Comparison of ENCODE assay signal across 18 cellular contexts in genomic region chr1:94612081-94612480, GRCh38.
"Had no signal": no experiment of that assay in that cellular context is flagged by ENCODE, and none has a peak within 500 bp of the region (broad histone marks: within the 10 kb centered on the region; RNA-seq: fewer than 3 reads in every experiment).

No MANE protein-coding gene starts in this region.

- ATAC-seq: activated naive CD4-positive, alpha-beta T cell treated with anti-CD3 and anti-CD28 coated beads, Interleukin-2, amount 50 U/mL, for 72 hours; activated T-cell treated with anti-CD3 and anti-CD28 coated beads, Interleukin-2, amount 50 U/mL, for 72 hours; left lobe of liver; natural killer cell treated with Interleukin-12 subunit alpha and Interleukin-12 subunit beta and Interleukin-15 and Interleukin-18, amount 100 ng/mL, for 72 hours; right cardiac atrium had no signal

- H3K36me3 ChIP-seq: gastrocnemius medialis, vagina had no signal

- H3K4me3 ChIP-seq: gastrocnemius medialis, vagina had no signal

- DNase-seq: activated B cell treated with CpG ODN at 0.5 μM for 24 hours; activated CD4-positive, alpha-beta T cell treated with anti-CD3 and anti-CD28 coated beads for 48 hours; activated CD8-positive, alpha-beta memory T cell treated with anti-CD3 and anti-CD28 coated beads, Interleukin-2, amount 50 U/mL, for 48 hours; activated gamma-delta T cell; activated T-cell treated with anti-CD3 and anti-CD28 coated beads, Interleukin-2, amount 50 U/mL, for 72 hours; amniotic stem cell; central memory CD4-positive, alpha-beta T cell; cortex of kidney; effector CD4-positive, alpha-beta T cell; gastrocnemius medialis; right cardiac atrium; stimulated activated CD4-positive, alpha-beta T cell treated with anti-CD3 and anti-CD28 coated beads, Interleukin-1b, Interleukin-23, amount 100 ng/mL, for 48 hours; SW 1271 had no signal

- H3K27me3 ChIP-seq: gastrocnemius medialis, vagina had no signal

- H3K9me3 ChIP-seq: gastrocnemius medialis, vagina had no signal

- H3K27ac ChIP-seq: gastrocnemius medialis, vagina had no signal

- FAIRE-seq: islet of Langerhans had no signal

- H3K4me1 ChIP-seq: gastrocnemius medialis, vagina had no signal
